ENCODE assay signal across 1 cellular context in genomic region chr19:45927565-45928261, GRCh38.
TF ChIP-seq lines count a peak whose summit lies in the region.

No MANE protein-coding gene starts in this region.

TF ChIP-seq in GM12878, 131 proteins besides CTCF, POLR2A, EP300 and RAD21 (continued from another document and continues in another):
- TF ChIP-seq, protein P1, sequence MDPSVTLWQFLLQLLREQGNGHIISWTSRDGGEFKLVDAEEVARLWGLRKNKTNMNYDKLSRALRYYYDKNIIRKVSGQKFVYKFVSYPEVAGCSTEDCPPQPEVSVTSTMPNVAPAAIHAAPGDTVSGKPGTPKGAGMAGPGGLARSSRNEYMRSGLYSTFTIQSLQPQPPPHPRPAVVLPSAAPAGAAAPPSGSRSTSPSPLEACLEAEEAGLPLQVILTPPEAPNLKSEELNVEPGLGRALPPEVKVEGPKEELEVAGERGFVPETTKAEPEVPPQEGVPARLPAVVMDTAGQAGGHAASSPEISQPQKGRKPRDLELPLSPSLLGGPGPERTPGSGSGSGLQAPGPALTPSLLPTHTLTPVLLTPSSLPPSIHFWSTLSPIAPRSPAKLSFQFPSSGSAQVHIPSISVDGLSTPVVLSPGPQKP (IDR thresholded peaks at IDR 0.05; ENCODE audit: low read depth, low read length) = no peak
- TF ChIP-seq POLR2AphosphoS5 (IDR thresholded peaks at IDR 0.05; ENCODE audit: low read length) (peak; percentile 62), TCF3 (IDR thresholded peaks at IDR 0.05; ENCODE audit: borderline replicate concordance, insufficient read depth, low read depth, low read length) (no peak), MEF2A (IDR thresholded peaks at IDR 0.05; ENCODE audit: insufficient read depth, low read depth, low read length) (no peak), SKIL (IDR thresholded peaks at IDR 0.05; ENCODE audit: low read depth, poor library complexity, severe bottlenecking) (no peak), IKZF2 (IDR thresholded peaks at IDR 0.05) (no peak), FOXK2 (IDR thresholded peaks at IDR 0.05) (no peak), SPI1 (IDR thresholded peaks at IDR 0.05; ENCODE audit: borderline replicate concordance, insufficient read depth, low read depth, low read length) (no peak), NBN (IDR thresholded peaks at IDR 0.05) (0 out of 2 replicates have a peak, but pooled peaks have one; percentile 51), TBL1XR1 (IDR thresholded peaks at IDR 0.05; ENCODE audit: low read depth, low read length) (no peak), TCF12 (IDR thresholded peaks at IDR 0.05; ENCODE audit: low read depth, low read length) (no peak), CHD4 (IDR thresholded peaks at IDR 0.05) (no peak), NFYA (IDR thresholded peaks at IDR 0.05; ENCODE audit: borderline replicate concordance, low read depth, low read length) (peak; percentile 60), NFIC (IDR thresholded peaks at IDR 0.05; ENCODE audit: low read depth, low read length) (no peak), NR2C1 (IDR thresholded peaks at IDR 0.05) (peak; percentile 92), CBFB (IDR thresholded peaks at IDR 0.05; ENCODE audit: low read depth) (no peak), ZNF24 (IDR thresholded peaks at IDR 0.05) (no peak), SREBF1 (IDR thresholded peaks at IDR 0.05; ENCODE audit: low read length) (peak; percentile 56; the same call in 1 of the 2 replicates), MAX (IDR thresholded peaks at IDR 0.05; ENCODE audit: low read depth, low read length) (peak; percentile 75; the same call in 1 of the 2 replicates), RCOR1 (conservative IDR thresholded peaks at IDR 0.05; ENCODE audit: low read depth, low read length) (no peak), ZNF687 (IDR thresholded peaks at IDR 0.05) (no peak), PBX3 (IDR thresholded peaks at IDR 0.05; ENCODE audit: insufficient replicate concordance, low read depth, low read length) (no peak), ZNF622 (IDR thresholded peaks at IDR 0.05) (no peak), KLF5 (IDR thresholded peaks at IDR 0.05; ENCODE audit: partially characterized antibody) (peak; percentile 54), SMC3 (IDR thresholded peaks at IDR 0.05; ENCODE audit: borderline replicate concordance, low read length) (no peak), EGR1 (IDR thresholded peaks at IDR 0.05; ENCODE audit: borderline replicate concordance in 1 of 2, low read depth in 2 of 2, low read length in 2 of 2) (no peak), BHLHE40 (IDR thresholded peaks at IDR 0.05; ENCODE audit: borderline replicate concordance in 1 of 2, low read depth in 2 of 2, low read length in 1 of 2) (peak in 1 of 2 experiments; percentile 33; a peak in 1 of 4 replicates), GABPA (IDR thresholded peaks at IDR 0.05; ENCODE audit: low read depth) (peak; percentile 71; the same call in 1 of the 2 replicates)
- TF ChIP-seq, protein P2, sequence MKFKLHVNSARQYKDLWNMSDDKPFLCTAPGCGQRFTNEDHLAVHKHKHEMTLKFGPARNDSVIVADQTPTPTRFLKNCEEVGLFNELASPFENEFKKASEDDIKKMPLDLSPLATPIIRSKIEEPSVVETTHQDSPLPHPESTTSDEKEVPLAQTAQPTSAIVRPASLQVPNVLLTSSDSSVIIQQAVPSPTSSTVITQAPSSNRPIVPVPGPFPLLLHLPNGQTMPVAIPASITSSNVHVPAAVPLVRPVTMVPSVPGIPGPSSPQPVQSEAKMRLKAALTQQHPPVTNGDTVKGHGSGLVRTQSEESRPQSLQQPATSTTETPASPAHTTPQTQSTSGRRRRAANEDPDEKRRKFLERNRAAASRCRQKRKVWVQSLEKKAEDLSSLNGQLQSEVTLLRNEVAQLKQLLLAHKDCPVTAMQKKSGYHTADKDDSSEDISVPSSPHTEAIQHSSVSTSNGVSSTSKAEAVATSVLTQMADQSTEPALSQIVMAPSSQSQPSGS (IDR thresholded peaks at IDR 0.05; ENCODE audit: low read length) = no peak
- TF ChIP-seq, protein P3, sequence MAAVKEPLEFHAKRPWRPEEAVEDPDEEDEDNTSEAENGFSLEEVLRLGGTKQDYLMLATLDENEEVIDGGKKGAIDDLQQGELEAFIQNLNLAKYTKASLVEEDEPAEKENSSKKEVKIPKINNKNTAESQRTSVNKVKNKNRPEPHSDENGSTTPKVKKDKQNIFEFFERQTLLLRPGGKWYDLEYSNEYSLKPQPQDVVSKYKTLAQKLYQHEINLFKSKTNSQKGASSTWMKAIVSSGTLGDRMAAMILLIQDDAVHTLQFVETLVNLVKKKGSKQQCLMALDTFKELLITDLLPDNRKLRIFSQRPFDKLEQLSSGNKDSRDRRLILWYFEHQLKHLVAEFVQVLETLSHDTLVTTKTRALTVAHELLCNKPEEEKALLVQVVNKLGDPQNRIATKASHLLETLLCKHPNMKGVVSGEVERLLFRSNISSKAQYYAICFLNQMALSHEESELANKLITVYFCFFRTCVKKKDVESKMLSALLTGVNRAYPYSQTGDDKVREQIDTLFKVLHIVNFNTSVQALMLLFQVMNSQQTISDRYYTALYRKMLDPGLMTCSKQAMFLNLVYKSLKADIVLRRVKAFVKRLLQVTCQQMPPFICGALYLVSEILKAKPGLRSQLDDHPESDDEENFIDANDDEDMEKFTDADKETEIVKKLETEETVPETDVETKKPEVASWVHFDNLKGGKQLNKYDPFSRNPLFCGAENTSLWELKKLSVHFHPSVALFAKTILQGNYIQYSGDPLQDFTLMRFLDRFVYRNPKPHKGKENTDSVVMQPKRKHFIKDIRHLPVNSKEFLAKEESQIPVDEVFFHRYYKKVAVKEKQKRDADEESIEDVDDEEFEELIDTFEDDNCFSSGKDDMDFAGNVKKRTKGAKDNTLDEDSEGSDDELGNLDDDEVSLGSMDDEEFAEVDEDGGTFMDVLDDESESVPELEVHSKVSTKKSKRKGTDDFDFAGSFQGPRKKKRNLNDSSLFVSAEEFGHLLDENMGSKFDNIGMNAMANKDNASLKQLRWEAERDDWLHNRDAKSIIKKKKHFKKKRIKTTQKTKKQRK (IDR thresholded peaks at IDR 0.05; ENCODE audit: low read depth, low read length) = no peak
- TF ChIP-seq, protein P4, sequence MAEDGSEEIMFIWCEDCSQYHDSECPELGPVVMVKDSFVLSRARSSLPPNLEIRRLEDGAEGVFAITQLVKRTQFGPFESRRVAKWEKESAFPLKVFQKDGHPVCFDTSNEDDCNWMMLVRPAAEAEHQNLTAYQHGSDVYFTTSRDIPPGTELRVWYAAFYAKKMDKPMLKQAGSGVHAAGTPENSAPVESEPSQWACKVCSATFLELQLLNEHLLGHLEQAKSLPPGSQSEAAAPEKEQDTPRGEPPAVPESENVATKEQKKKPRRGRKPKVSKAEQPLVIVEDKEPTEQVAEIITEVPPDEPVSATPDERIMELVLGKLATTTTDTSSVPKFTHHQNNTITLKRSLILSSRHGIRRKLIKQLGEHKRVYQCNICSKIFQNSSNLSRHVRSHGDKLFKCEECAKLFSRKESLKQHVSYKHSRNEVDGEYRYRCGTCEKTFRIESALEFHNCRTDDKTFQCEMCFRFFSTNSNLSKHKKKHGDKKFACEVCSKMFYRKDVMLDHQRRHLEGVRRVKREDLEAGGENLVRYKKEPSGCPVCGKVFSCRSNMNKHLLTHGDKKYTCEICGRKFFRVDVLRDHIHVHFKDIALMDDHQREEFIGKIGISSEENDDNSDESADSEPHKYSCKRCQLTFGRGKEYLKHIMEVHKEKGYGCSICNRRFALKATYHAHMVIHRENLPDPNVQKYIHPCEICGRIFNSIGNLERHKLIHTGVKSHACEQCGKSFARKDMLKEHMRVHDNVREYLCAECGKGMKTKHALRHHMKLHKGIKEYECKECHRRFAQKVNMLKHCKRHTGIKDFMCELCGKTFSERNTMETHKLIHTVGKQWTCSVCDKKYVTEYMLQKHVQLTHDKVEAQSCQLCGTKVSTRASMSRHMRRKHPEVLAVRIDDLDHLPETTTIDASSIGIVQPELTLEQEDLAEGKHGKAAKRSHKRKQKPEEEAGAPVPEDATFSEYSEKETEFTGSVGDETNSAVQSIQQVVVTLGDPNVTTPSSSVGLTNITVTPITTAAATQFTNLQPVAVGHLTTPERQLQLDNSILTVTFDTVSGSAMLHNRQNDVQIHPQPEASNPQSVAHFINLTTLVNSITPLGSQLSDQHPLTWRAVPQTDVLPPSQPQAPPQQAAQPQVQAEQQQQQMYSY (CRISPR knock-in tag; IDR thresholded peaks at IDR 0.05) = no peak
- TF ChIP-seq, protein P5, sequence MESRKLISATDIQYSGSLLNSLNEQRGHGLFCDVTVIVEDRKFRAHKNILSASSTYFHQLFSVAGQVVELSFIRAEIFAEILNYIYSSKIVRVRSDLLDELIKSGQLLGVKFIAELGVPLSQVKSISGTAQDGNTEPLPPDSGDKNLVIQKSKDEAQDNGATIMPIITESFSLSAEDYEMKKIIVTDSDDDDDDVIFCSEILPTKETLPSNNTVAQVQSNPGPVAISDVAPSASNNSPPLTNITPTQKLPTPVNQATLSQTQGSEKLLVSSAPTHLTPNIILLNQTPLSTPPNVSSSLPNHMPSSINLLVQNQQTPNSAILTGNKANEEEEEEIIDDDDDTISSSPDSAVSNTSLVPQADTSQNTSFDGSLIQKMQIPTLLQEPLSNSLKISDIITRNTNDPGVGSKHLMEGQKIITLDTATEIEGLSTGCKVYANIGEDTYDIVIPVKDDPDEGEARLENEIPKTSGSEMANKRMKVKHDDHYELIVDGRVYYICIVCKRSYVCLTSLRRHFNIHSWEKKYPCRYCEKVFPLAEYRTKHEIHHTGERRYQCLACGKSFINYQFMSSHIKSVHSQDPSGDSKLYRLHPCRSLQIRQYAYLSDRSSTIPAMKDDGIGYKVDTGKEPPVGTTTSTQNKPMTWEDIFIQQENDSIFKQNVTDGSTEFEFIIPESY (IDR thresholded peaks at IDR 0.05) = no peak
- TF ChIP-seq, protein P6, sequence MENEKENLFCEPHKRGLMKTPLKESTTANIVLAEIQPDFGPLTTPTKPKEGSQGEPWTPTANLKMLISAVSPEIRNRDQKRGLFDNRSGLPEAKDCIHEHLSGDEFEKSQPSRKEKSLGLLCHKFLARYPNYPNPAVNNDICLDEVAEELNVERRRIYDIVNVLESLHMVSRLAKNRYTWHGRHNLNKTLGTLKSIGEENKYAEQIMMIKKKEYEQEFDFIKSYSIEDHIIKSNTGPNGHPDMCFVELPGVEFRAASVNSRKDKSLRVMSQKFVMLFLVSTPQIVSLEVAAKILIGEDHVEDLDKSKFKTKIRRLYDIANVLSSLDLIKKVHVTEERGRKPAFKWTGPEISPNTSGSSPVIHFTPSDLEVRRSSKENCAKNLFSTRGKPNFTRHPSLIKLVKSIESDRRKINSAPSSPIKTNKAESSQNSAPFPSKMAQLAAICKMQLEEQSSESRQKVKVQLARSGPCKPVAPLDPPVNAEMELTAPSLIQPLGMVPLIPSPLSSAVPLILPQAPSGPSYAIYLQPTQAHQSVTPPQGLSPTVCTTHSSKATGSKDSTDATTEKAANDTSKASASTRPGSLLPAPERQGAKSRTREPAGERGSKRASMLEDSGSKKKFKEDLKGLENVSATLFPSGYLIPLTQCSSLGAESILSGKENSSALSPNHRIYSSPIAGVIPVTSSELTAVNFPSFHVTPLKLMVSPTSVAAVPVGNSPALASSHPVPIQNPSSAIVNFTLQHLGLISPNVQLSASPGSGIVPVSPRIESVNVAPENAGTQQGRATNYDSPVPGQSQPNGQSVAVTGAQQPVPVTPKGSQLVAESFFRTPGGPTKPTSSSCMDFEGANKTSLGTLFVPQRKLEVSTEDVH (IDR thresholded peaks at IDR 0.05; ENCODE audit: low read depth, partially characterized antibody) = no peak
